8 cellular contexts compared by ENCODE assay signal in genomic region chr1:36323636-36324321, GRCh38. TPM values are rescaled to one million over a fixed set of nuclear protein-coding genes. Genes with fewer than 3 reads are reported as not detected.
DNase-seq lines count a peak whose midpoint lies in the region; ATAC-seq, FAIRE-seq and TF ChIP-seq lines count a peak whose summit lies in the region.

Gene EVA1B (minus strand): TSS chr1:36323645. CDS start chr1:36323037, 608 bp downstream.

- no peak for FAIRE-seq in HTR-8/SVneo (lab: Jason Lieb, UNC)

- H3K27me3 ChIP-seq in colonic mucosa = no peaks in the 10 kb centered on the region

- peak within 1 kb of the TSS; percentile 39 for H3K4me3 ChIP-seq in colonic mucosa

- peak; percentile 13 for DNase-seq in DMS79 treated with DMSO at 0.1 percent for 48 hours (lab: John Stamatoyannopoulos, UW)
- no peak for DNase-seq in DMS79 (lab: John Stamatoyannopoulos, UW)
- DNase-seq in HTR-8/SVneo (ENCODE audit: insufficient read length, low spot score) = peak; percentile 77
- peak; percentile 34 for DNase-seq in T-helper 22 cell (ENCODE audit: low read depth)
- DNase-seq in colonic mucosa = peak; percentile 75
- DNase-seq in kidney tubule cell (ENCODE audit: low spot score) = peak; percentile 83
- peak; percentile 21 to 36 for DNase-seq in stimulated activated CD8-positive, alpha-beta memory T cell treated with anti-CD3 and anti-CD28 coated beads, Interleukin-15, amount 100 ng/mL, for 48 hours (ENCODE audit: low read depth in 2 of 2)

- H3K4me1 ChIP-seq in colonic mucosa = peaks cover 16% of the 10 kb centered on the region

- H3K36me3 ChIP-seq in colonic mucosa = no peaks in the 10 kb centered on the region

- H3K9me3 ChIP-seq in colonic mucosa = no peaks in the 10 kb centered on the region

- intact Hi-C loops in colonic mucosa (cut with DNase I) = no loop called here

- no peak for TF ChIP-seq CTCF in colonic mucosa (IDR thresholded peaks at IDR 0.05)

- no peak for ATAC-seq in GM19467 (IDR thresholded peaks at IDR 0.05; ENCODE audit: unreplicated experiment)

- peak within 1 kb of the TSS; percentile 59 for H3K27ac ChIP-seq in colonic mucosa

- peak within 1 kb of the TSS; percentile 70 to 81 for H3K9ac ChIP-seq in colonic mucosa (ENCODE audit: low read depth in 2 of 2, low read length in 2 of 2)

RNA-seq across cellular contexts. Expression of gene EVA1B, which starts in this region (rescaled TPM):
- total RNA-seq in colonic mucosa = 1 to 10 TPM; 5.3 to 8.7 TPM
